ENCODE assay signal across 18 cellular contexts in the genomic region with DNA sequence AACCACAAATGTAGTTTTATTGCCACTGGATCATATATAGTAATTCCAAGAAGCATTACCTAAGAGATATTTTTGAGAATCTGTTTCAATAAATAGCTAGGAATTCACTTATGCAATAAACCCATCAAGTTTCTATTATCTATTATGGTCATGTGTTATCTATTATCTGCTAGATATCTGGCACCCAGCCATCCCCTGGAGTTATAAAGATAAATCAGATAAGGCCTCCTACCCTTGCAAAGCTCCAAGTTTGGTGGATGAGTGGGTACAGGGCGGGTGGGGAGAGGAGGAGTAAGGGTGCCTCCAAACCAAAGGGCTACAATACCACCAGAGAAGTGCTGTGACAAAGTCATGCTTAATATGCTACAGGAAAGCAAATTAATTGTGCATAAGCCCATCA. TPM values are rescaled to one million over a fixed set of nuclear protein-coding genes. Genes with fewer than 3 reads are reported as not detected.
A peak's percentile ranks its signal among the peaks of the same experiment; 100 is the strongest.
DNase-seq lines count a peak whose midpoint lies in the region; ATAC-seq and TF ChIP-seq lines count a peak whose summit lies in the region.
"Had no signal": no experiment of that assay in that cellular context is flagged by ENCODE, and none has a peak within 500 bp of the region (broad histone marks: within the 10 kb centered on the region; RNA-seq: fewer than 3 reads in every experiment).

No MANE protein-coding gene starts in this region.

- H3K4me3 Mint-ChIP-seq in mesothelial cell of epicardium (no peak overlapping the region), CD14-positive monocyte (no peak overlapping the region)
- no peak overlapping the region for H3K4me3 Mint-ChIP-seq in activated CD4-positive, alpha-beta memory T cell treated with anti-CD3 and anti-CD28 coated beads, Interleukin-2, amount 10 ng/mL, durations not matched to agents 7 days and 5 days
- no peak overlapping the region for H3K4me3 Mint-ChIP-seq in natural killer cell treated with Interleukin-12 subunit alpha and Interleukin-12 subunit beta and Interleukin-15 and Interleukin-18, amount 100 ng/mL, for 72 hours

- H3K27me3 ChIP-seq in BLaER1 treated with 17β-estradiol and CSF1 and Interleukin-3, amounts not matched to agents 10 nM and 100 nM, result no peaks in the 10 kb centered on the region
- H3K27me3 ChIP-seq in PC-9 (ENCODE audit: insufficient read depth, low read depth), result no peaks in the 10 kb centered on the region

- H3K4me3 ChIP-seq in BLaER1 treated with 17β-estradiol and CSF1 and Interleukin-3, amounts not matched to agents 10 nM and 100 nM, result no peak overlapping the region
- no peak overlapping the region for H3K4me3 ChIP-seq in PC-9

- peaks cover 30% of the 10 kb centered on the region for H3K4me1 Mint-ChIP-seq in mesothelial cell of epicardium
- no peaks in the 10 kb centered on the region for H3K4me1 Mint-ChIP-seq in activated CD4-positive, alpha-beta memory T cell treated with anti-CD3 and anti-CD28 coated beads, Interleukin-2, amount 10 ng/mL, durations not matched to agents 7 days and 5 days
- no peaks in the 10 kb centered on the region for H3K4me1 Mint-ChIP-seq in natural killer cell treated with Interleukin-12 subunit alpha and Interleukin-12 subunit beta and Interleukin-15 and Interleukin-18, amount 100 ng/mL, for 72 hours (ENCODE audit: low read depth in 2 of 2)
- no peaks in the 10 kb centered on the region for H3K4me1 Mint-ChIP-seq in CD14-positive monocyte

- peaks cover 4 to 8% (median 7%) of the 10 kb centered on the region in 11 experiments; a peak in 20 of 22 replicates for H3K9me3 ChIP-seq in BLaER1 treated with 17β-estradiol and CSF1 and Interleukin-3, amounts not matched to agents 10 nM and 100 nM (replicated peaks in 1 of 11)
- H3K9me3 ChIP-seq in PC-9 (ENCODE audit: insufficient read depth, low read depth), result no peaks in the 10 kb centered on the region

- no peaks in the 10 kb centered on the region for H3K36me3 ChIP-seq in BLaER1 treated with 17β-estradiol and CSF1 and Interleukin-3, amounts not matched to agents 10 nM and 100 nM
- H3K36me3 ChIP-seq in PC-9 (ENCODE audit: low read depth), result no peaks in the 10 kb centered on the region

- peak overlapping the region; percentile 32 to 82 (median 66); a peak in 21 of 22 replicates for H3K4me2 ChIP-seq in BLaER1 treated with 17β-estradiol and CSF1 and Interleukin-3, amounts not matched to agents 10 nM and 100 nM
- H3K4me2 ChIP-seq in PC-9, result no peak overlapping the region

- H3K9me2 ChIP-seq in PC-9 (ENCODE audit: insufficient read depth), result no peaks in the 10 kb centered on the region

- no peak for ATAC-seq in natural killer cell treated with Interleukin-12 subunit alpha and Interleukin-12 subunit beta and Interleukin-15 and Interleukin-18, amount 100 ng/mL, for 72 hours

- H4K20me1 ChIP-seq in BLaER1 treated with 17β-estradiol and CSF1 and Interleukin-3, amounts not matched to agents 10 nM and 100 nM, result peaks cover 0 to 5% (median 0%) of the 10 kb centered on the region in 11 experiments; a peak in 3 of 22 replicates
- H4K20me1 ChIP-seq in PC-9 (ENCODE audit: insufficient read depth), result no peaks in the 10 kb centered on the region

- CTCF ChIA-PET in PC-9 (lab: Charles Lee), result interaction anchor here (0.5 kb wide), 1 partner anchor 68 kb away, joined by 18 read pairs; no protein-coding TSS in a partner anchor
- CTCF ChIA-PET in activated CD4-positive, alpha-beta memory T cell treated with anti-CD3 and anti-CD28 coated beads, Interleukin-2, amount 10 ng/mL, durations not matched to agents 7 days and 5 days (lab: Charles Lee), result interaction anchor here (1.1 kb wide), 1 partner anchor 55 kb away, joined by 3 read pairs; no protein-coding TSS in a partner anchor

- DNase-seq in PC-9 (no peak), amniotic epithelial cell (ENCODE audit: low read depth) (peak; percentile 2), mesothelial cell of epicardium (ENCODE audit: low spot score in 2 of 2, unreplicated experiment in 2 of 2) (no peak), CD14-positive monocyte (ENCODE audit: low spot score) (no peak)
- DNase-seq in activated CD4-positive, alpha-beta memory T cell treated with anti-CD3 and anti-CD28 coated beads, Interleukin-2, amount 10 ng/mL, durations not matched to agents 7 days and 5 days, result no peak
- DNase-seq in natural killer cell treated with Interleukin-12 subunit alpha and Interleukin-12 subunit beta and Interleukin-15 and Interleukin-18, amount 100 ng/mL, for 72 hours (ENCODE audit: low spot score), result no peak
- DNase-seq: H7, Kasumi-1, MM.1S, NCI-H1048, NCI-H1417 treated with DMSO at 0.1 percent for 48 hours, NCI-H187, NCI-H446, NCI-H526 treated with DMSO at 0.1 percent for 48 hours, RPMI8226, SHP77 treated with DMSO at 0.1 percent for 48 hours had no signal

- H3K9me3 Mint-ChIP-seq in mesothelial cell of epicardium (peaks cover 17% of the 10 kb centered on the region), CD14-positive monocyte (peaks cover 0 to 3% (median 0%) of the 10 kb centered on the region in 7 donors)
- H3K9me3 Mint-ChIP-seq in activated CD4-positive, alpha-beta memory T cell treated with anti-CD3 and anti-CD28 coated beads, Interleukin-2, amount 10 ng/mL, durations not matched to agents 7 days and 5 days, result no peaks in the 10 kb centered on the region
- no peaks in the 10 kb centered on the region for H3K9me3 Mint-ChIP-seq in natural killer cell treated with Interleukin-12 subunit alpha and Interleukin-12 subunit beta and Interleukin-15 and Interleukin-18, amount 100 ng/mL, for 72 hours

- peaks cover 24 to 54% (median 40%) of the 10 kb centered on the region in 10 experiments for H3K4me1 ChIP-seq in BLaER1 treated with 17β-estradiol and CSF1 and Interleukin-3, amounts not matched to agents 10 nM and 100 nM
- peaks cover 36% of the 10 kb centered on the region for H3K4me1 ChIP-seq in PC-9 (replicated peaks; ENCODE audit: insufficient read depth)

- intact Hi-C loops in PC-9 (cut with micrococcal nuclease; ENCODE audit: unreplicated experiment) (no loop called here), CD14-positive monocyte (cut with micrococcal nuclease) (no loop called here)

- TF ChIP-seq CTCF in PC-9 (conservative IDR thresholded peaks at IDR 0.05), result no peak
- no peak for TF ChIP-seq CTCF in mesothelial cell of epicardium (IDR thresholded peaks at IDR 0.05; ENCODE audit: unreplicated experiment)
- TF ChIP-seq CTCF in CD14-positive monocyte (IDR thresholded peaks at IDR 0.05), result no peak

- H2AFZ ChIP-seq in PC-9, result no peak overlapping the region

- no peaks in the 10 kb centered on the region for H3K79me2 ChIP-seq in PC-9 (ENCODE audit: low read depth)

- H3K27ac Mint-ChIP-seq in mesothelial cell of epicardium (peak overlapping the region; percentile 84), CD14-positive monocyte (no peak overlapping the region)
- H3K27ac Mint-ChIP-seq in activated CD4-positive, alpha-beta memory T cell treated with anti-CD3 and anti-CD28 coated beads, Interleukin-2, amount 10 ng/mL, durations not matched to agents 7 days and 5 days, result no peak overlapping the region
- no peak overlapping the region for H3K27ac Mint-ChIP-seq in natural killer cell treated with Interleukin-12 subunit alpha and Interleukin-12 subunit beta and Interleukin-15 and Interleukin-18, amount 100 ng/mL, for 72 hours

- no TSS peak for BruUV-seq in PC-9 (replicated peaks; lab: Mats Ljungman, UMichigan)

- peak overlapping the region in 2 of 11 experiments; percentile 55 to 68; a peak in 1 of 22 replicates for H3K27ac ChIP-seq in BLaER1 treated with 17β-estradiol and CSF1 and Interleukin-3, amounts not matched to agents 10 nM and 100 nM
- peak overlapping the region; percentile 68 for H3K27ac ChIP-seq in PC-9
- H3K27ac ChIP-seq: C4-2B had no signal

- POLR2A ChIA-PET in PC-9 (lab: Charles Lee; ENCODE audit: unreplicated experiment), result no interaction called here
- POLR2A ChIA-PET in activated CD4-positive, alpha-beta memory T cell treated with anti-CD3 and anti-CD28 coated beads, Interleukin-2, amount 10 ng/mL, durations not matched to agents 7 days and 5 days (lab: Charles Lee), result no interaction called here

- H3K27me3 Mint-ChIP-seq in mesothelial cell of epicardium (ENCODE audit: low read depth), result peaks cover 50% of the 10 kb centered on the region
- peaks cover 34% of the 10 kb centered on the region for H3K27me3 Mint-ChIP-seq in activated CD4-positive, alpha-beta memory T cell treated with anti-CD3 and anti-CD28 coated beads, Interleukin-2, amount 10 ng/mL, durations not matched to agents 7 days and 5 days
- H3K27me3 Mint-ChIP-seq in natural killer cell treated with Interleukin-12 subunit alpha and Interleukin-12 subunit beta and Interleukin-15 and Interleukin-18, amount 100 ng/mL, for 72 hours, result peaks cover 37 to 66% of the 10 kb centered on the region in 2 donors
- H3K27me3 Mint-ChIP-seq in CD14-positive monocyte (ENCODE audit: low read depth in 3 of 3), result peaks cover 8 to 16% (median 8%) of the 10 kb centered on the region in 3 donors

- H3K36me3 Mint-ChIP-seq in mesothelial cell of epicardium, result peaks cover 2% of the 10 kb centered on the region
- no peaks in the 10 kb centered on the region for H3K36me3 Mint-ChIP-seq in activated CD4-positive, alpha-beta memory T cell treated with anti-CD3 and anti-CD28 coated beads, Interleukin-2, amount 10 ng/mL, durations not matched to agents 7 days and 5 days (ENCODE audit: low read depth)
- H3K36me3 Mint-ChIP-seq in natural killer cell treated with Interleukin-12 subunit alpha and Interleukin-12 subunit beta and Interleukin-15 and Interleukin-18, amount 100 ng/mL, for 72 hours, result no peaks in the 10 kb centered on the region
- H3K36me3 Mint-ChIP-seq in CD14-positive monocyte, result no peaks in the 10 kb centered on the region

- H3F3A ChIP-seq in PC-9 (ENCODE audit: insufficient read depth, low read depth), result peaks cover 13% of the 10 kb centered on the region; the same call in 1 of the 2 replicates

- no peak overlapping the region for H3K9ac ChIP-seq in BLaER1 treated with 17β-estradiol and CSF1 and Interleukin-3, amounts not matched to agents 10 nM and 100 nM

RNA-seq across cellular contexts. Expression of a gene that starts 10.3 kb away (rescaled TPM):
- total RNA-seq in PC-9 (2021) (not detected in 2 replicates), mesothelial cell of epicardium (0.20 to 0.29 TPM (median 0.25 TPM) in 3 replicates)
- total RNA-seq in activated CD4-positive, alpha-beta memory T cell treated with anti-CD3 and anti-CD28 coated beads, Interleukin-2, amount 10 ng/mL, durations not matched to agents 7 days and 5 days, result not detected
- total RNA-seq in natural killer cell treated with Interleukin-12 subunit alpha and Interleukin-12 subunit beta and Interleukin-15 and Interleukin-18, amount 100 ng/mL, for 72 hours, result not detected
- not detected for polyA plus RNA-seq in CD14-positive monocyte
